In the genomic region with DNA sequence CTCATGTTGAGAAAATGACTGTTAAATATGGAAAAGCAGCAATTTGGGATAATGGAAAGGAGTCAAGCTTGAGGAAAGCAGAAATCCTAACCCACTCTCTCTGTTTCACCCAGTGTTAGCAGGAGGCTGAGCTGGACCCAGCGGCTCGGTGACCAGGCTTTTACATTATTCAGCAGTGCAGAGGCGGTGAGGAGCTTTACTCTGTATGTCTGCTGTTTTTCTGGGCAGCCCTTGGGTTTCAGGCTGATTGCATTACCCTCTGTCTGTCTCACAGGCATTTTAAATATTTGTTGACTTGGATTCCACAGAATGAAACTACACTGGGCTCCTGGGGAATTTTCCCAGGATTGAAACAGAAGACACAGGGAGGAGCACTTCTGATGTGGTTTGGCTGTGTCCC, we compare ENCODE assay signal across 16 cellular contexts.
DNase-seq lines count a peak whose midpoint lies in the region; ATAC-seq and TF ChIP-seq lines count a peak whose summit lies in the region.
"Had no signal": no experiment of that assay in that cellular context is flagged by ENCODE, and none has a peak within 500 bp of the region (broad histone marks: within the 10 kb centered on the region; RNA-seq: fewer than 3 reads in every experiment).

No MANE protein-coding gene starts in this region.

- no peaks in the 10 kb centered on the region for H3K79me1 ChIP-seq in mesendoderm (ENCODE audit: low read length)

- H3K4me1 Mint-ChIP-seq in activated CD8-positive, alpha-beta T cell treated with anti-CD3 and anti-CD28 coated beads, Interleukin-2, amount 10 ng/mL, durations not matched to agents 7 days and 5 days (ENCODE audit: low read depth) = no peaks in the 10 kb centered on the region

- H3K4me3 ChIP-seq in brain microvascular endothelial cell (ENCODE audit: low read depth, low read length) = no peak overlapping the region
- H3K4me3 ChIP-seq in mesendoderm (ENCODE audit: low read length) = no peak overlapping the region
- H3K4me3 ChIP-seq: BLaER1 treated with 17β-estradiol and CSF1 and Interleukin-3, amounts not matched to agents 10 nM and 100 nM; GM12878; HAP-1 had no signal

- no peak overlapping the region for H3K4me2 ChIP-seq in mesendoderm (ENCODE audit: low read length)
- H3K4me2 ChIP-seq: BLaER1 treated with 17β-estradiol and CSF1 and Interleukin-3, amounts not matched to agents 10 nM and 100 nM had no signal

- no peak overlapping the region for H3K4me3 Mint-ChIP-seq in activated CD8-positive, alpha-beta T cell treated with anti-CD3 and anti-CD28 coated beads, Interleukin-2, amount 10 ng/mL, durations not matched to agents 7 days and 5 days
- H3K4me3 Mint-ChIP-seq: CD4-positive, CD25-positive, alpha-beta regulatory T cell had no signal

- H3K18ac ChIP-seq in mesendoderm (ENCODE audit: low read length) = no peak overlapping the region

- no peak overlapping the region for H2BK15ac ChIP-seq in mesendoderm (replicated peaks; ENCODE audit: low read depth)

- H2BK5ac ChIP-seq in mesendoderm (ENCODE audit: low read length) = no peak overlapping the region

- no peaks in the 10 kb centered on the region for H3K36me3 ChIP-seq in brain microvascular endothelial cell (replicated peaks)
- no peaks in the 10 kb centered on the region for H3K36me3 ChIP-seq in mesendoderm (ENCODE audit: control insufficient read depth, insufficient read depth, low read length)
- H3K36me3 ChIP-seq: BLaER1 treated with 17β-estradiol and CSF1 and Interleukin-3, amounts not matched to agents 10 nM and 100 nM; HAP-1 had no signal

- no peaks in the 10 kb centered on the region for H3K4me1 ChIP-seq in mesendoderm (ENCODE audit: control insufficient read depth, low read depth, low read length)
- H3K4me1 ChIP-seq: HAP-1 had no signal

- no peak overlapping the region for H2AK5ac ChIP-seq in mesendoderm (ENCODE audit: low read length)

- TF ChIP-seq CTCF in brain microvascular endothelial cell (IDR thresholded peaks at IDR 0.05; ENCODE audit: low read depth, low read length, missing control alignments) = no peak

- H3K56ac ChIP-seq in mesendoderm (ENCODE audit: low read length) = no peak overlapping the region

- intact Hi-C loops in left ventricle myocardium superior (cut with micrococcal nuclease) = no loop called here
- intact Hi-C loops in Right ventricle myocardium superior (cut with DNase I) = no loop called here

- no peaks in the 10 kb centered on the region for H3K27me3 Mint-ChIP-seq in activated CD8-positive, alpha-beta T cell treated with anti-CD3 and anti-CD28 coated beads, Interleukin-2, amount 10 ng/mL, durations not matched to agents 7 days and 5 days (ENCODE audit: low read depth)

- POLR2A ChIA-PET in activated CD8-positive, alpha-beta T cell treated with anti-CD3 and anti-CD28 coated beads, Interleukin-2, amount 10 ng/mL, durations not matched to agents 7 days and 5 days (lab: Charles Lee) = no interaction called here

- no CpG with 5 or more reads among the region's 3 CpGs for WGBS in mesendoderm (ENCODE audit: extremely low coverage, insufficient coverage, low lambda C conversion rate)

- ATAC-seq in left ventricle myocardium superior = peak; percentile 21
- no peak for ATAC-seq in Right ventricle myocardium superior (ENCODE audit: poor library complexity)
- ATAC-seq in activated CD8-positive, alpha-beta T cell treated with anti-CD3 and anti-CD28 coated beads, Interleukin-2, amount 10 ng/mL, durations not matched to agents 7 days and 5 days = no peak
- no peak for ATAC-seq in HG03469 (IDR thresholded peaks at IDR 0.05; ENCODE audit: unreplicated experiment)
- ATAC-seq: GM12878 had no signal

- no peak overlapping the region for H3K9ac ChIP-seq in mesendoderm (ENCODE audit: low read length)
- H3K9ac ChIP-seq: BLaER1 treated with 17β-estradiol and CSF1 and Interleukin-3, amounts not matched to agents 10 nM and 100 nM had no signal

- H3K23ac ChIP-seq in mesendoderm (ENCODE audit: low read length) = no peak overlapping the region

- no peaks in the 10 kb centered on the region for H3K36me3 Mint-ChIP-seq in activated CD8-positive, alpha-beta T cell treated with anti-CD3 and anti-CD28 coated beads, Interleukin-2, amount 10 ng/mL, durations not matched to agents 7 days and 5 days (ENCODE audit: low read depth)
- H3K36me3 Mint-ChIP-seq: CD4-positive, CD25-positive, alpha-beta regulatory T cell had no signal

- H3K27me3 ChIP-seq in brain microvascular endothelial cell (replicated peaks) (no peaks in the 10 kb centered on the region), mesendoderm (ENCODE audit: insufficient read depth, low read length, poor library complexity) (no peaks in the 10 kb centered on the region)
- H3K27me3 ChIP-seq: BLaER1 treated with 17β-estradiol and CSF1 and Interleukin-3, amounts not matched to agents 10 nM and 100 nM had no signal

- no peak overlapping the region for H4K5ac ChIP-seq in mesendoderm (ENCODE audit: low read length)

- H3K4ac ChIP-seq in mesendoderm (ENCODE audit: low read depth, low read length) = no peak overlapping the region

- in situ Hi-C loops in brain microvascular endothelial cell (cut with HindIII; ENCODE audit: low pct_ligation_motif_present, low sequenced_read_pairs) = no loop called here

- H3K27ac ChIP-seq in brain microvascular endothelial cell = no peak overlapping the region
- H3K27ac ChIP-seq in mesendoderm (ENCODE audit: low read depth, low read length) = no peak overlapping the region
- H3K27ac ChIP-seq: BLaER1 treated with 17β-estradiol and CSF1 and Interleukin-3, amounts not matched to agents 10 nM and 100 nM; HL-60 had no signal

- CTCF ChIA-PET in activated CD8-positive, alpha-beta T cell treated with anti-CD3 and anti-CD28 coated beads, Interleukin-2, amount 10 ng/mL, durations not matched to agents 7 days and 5 days (lab: Charles Lee) = no interaction called here

- no peak overlapping the region for H3K27ac Mint-ChIP-seq in activated CD8-positive, alpha-beta T cell treated with anti-CD3 and anti-CD28 coated beads, Interleukin-2, amount 10 ng/mL, durations not matched to agents 7 days and 5 days
- H3K27ac Mint-ChIP-seq: CD4-positive, CD25-positive, alpha-beta regulatory T cell had no signal

- no peaks in the 10 kb centered on the region for H3K9me3 Mint-ChIP-seq in activated CD8-positive, alpha-beta T cell treated with anti-CD3 and anti-CD28 coated beads, Interleukin-2, amount 10 ng/mL, durations not matched to agents 7 days and 5 days (ENCODE audit: insufficient read depth)

- H3K79me2 ChIP-seq in mesendoderm (ENCODE audit: control insufficient read depth, insufficient read depth, low read length) = no peaks in the 10 kb centered on the region

- H2BK120ac ChIP-seq in mesendoderm (ENCODE audit: low read depth, low read length) = no peak overlapping the region

- H4K8ac ChIP-seq in mesendoderm (ENCODE audit: low read depth, low read length) = no peak overlapping the region

- DNase-seq in left ventricle myocardium superior (no peak), Right ventricle myocardium superior (no peak), brain microvascular endothelial cell (peak; percentile 17), mesendoderm (peak; percentile 9), NCI-H69 (lab: John Stamatoyannopoulos, UW) (no peak), T1000 (lab: John Stamatoyannopoulos, UW) (no peak)
- no peak for DNase-seq in activated CD8-positive, alpha-beta T cell treated with anti-CD3 and anti-CD28 coated beads, Interleukin-2, amount 10 ng/mL, durations not matched to agents 7 days and 5 days
- DNase-seq: 8988T; ACHN; CD4-positive, CD25-positive, alpha-beta regulatory T cell; DMS53 had no signal

Comparison
In these comparisons a context has a peak if more than half of its experiments do, and no peak if none do; other contexts are left out.
1. DNase-seq: peak in brain microvascular endothelial cell (single experiment) and mesendoderm (single experiment); none in left ventricle myocardium superior (single experiment), Right ventricle myocardium superior (single experiment), NCI-H69 (single experiment), activated CD8-positive, alpha-beta T cell treated with anti-CD3 and anti-CD28 coated beads, Interleukin-2, amount 10 ng/mL, durations not matched to agents 7 days and 5 days (single experiment) and T1000 (single experiment).